17 cellular contexts compared by ENCODE assay signal in genomic region chr4:185167205-185167604, GRCh38. TPM values are rescaled to one million over a fixed set of nuclear protein-coding genes. Genes with fewer than 3 reads are reported as not detected.
DNase-seq lines count a peak whose midpoint lies in the region; TF ChIP-seq lines count a peak whose summit lies in the region.
"Had no signal": no experiment of that assay in that cellular context is flagged by ENCODE, and none has a peak within 500 bp of the region (broad histone marks: within the 10 kb centered on the region; RNA-seq: fewer than 3 reads in every experiment).

No MANE protein-coding gene starts in this region.

- H3K9me3 ChIP-seq in adrenal gland (replicated peaks in 1 of 3), result no peaks in the 10 kb centered on the region
- H3K9me3 ChIP-seq: SJCRH30 had no signal

- CTCF ChIA-PET in RWPE1 (lab: Yijun Ruan, JAX) (interaction anchor here (0.5 to 0.7 kb wide), 3 partner anchors 15 to 362 kb away, joined by 3 read pairs; no protein-coding TSS in a partner anchor), Calu3 (lab: Charles Lee) (no interaction called here)

- TF ChIP-seq CTCF in adrenal gland (IDR thresholded peaks at IDR 0.05) (no peak), fibroblast of mammary gland (conservative IDR thresholded peaks at IDR 0.05; ENCODE audit: control insufficient read depth, insufficient read depth, low read depth, low read length) (no peak), RWPE1 (conservative IDR thresholded peaks at IDR 0.05; ENCODE audit: low read depth) (no peak), Calu3 (IDR thresholded peaks at IDR 0.05; ENCODE audit: unreplicated experiment) (no peak)

- H3K9me3 Mint-ChIP-seq in Calu3 (ENCODE audit: low read depth, unreplicated experiment), result no peaks in the 10 kb centered on the region
- H3K9me3 Mint-ChIP-seq: H9 had no signal

- BruUV-seq in Calu3 (replicated peaks; lab: Mats Ljungman, UMichigan), result no TSS peak

- H3K27me3 Mint-ChIP-seq in Calu3 (ENCODE audit: unreplicated experiment), result no peaks in the 10 kb centered on the region

- intact Hi-C loops in adrenal gland (cut with DNase I) (no loop called here), Calu3 (cut with micrococcal nuclease; ENCODE audit: unreplicated experiment) (no loop called here)

- H3K4me3 ChIP-seq in adrenal gland (no peak overlapping the region), fibroblast of mammary gland (ENCODE audit: control insufficient read depth, low read depth, low read length) (no peak overlapping the region)
- H3K4me3 ChIP-seq: SJCRH30 had no signal

- H3K4me1 Mint-ChIP-seq in Calu3 (ENCODE audit: low read depth, unreplicated experiment), result no peaks in the 10 kb centered on the region

- POLR2A ChIA-PET in RWPE1 (lab: Yijun Ruan, JAX; ENCODE audit: low non-redundant PET), result no interaction called here

- no peak for TF ChIP-seq POLR2A in adrenal gland (IDR thresholded peaks at IDR 0.05)

- H3K27ac ChIP-seq in adrenal gland, result no peak overlapping the region
- H3K27ac ChIP-seq in RWPE1, result no peak overlapping the region
- H3K27ac ChIP-seq: C4-2B, SJCRH30 had no signal

- H3K27me3 ChIP-seq in adrenal gland, result no peaks in the 10 kb centered on the region
- H3K27me3 ChIP-seq: SJCRH30 had no signal

- peak; percentile 15 for DNase-seq in LHCN-M2 (ENCODE audit: low read depth)
- DNase-seq in adrenal gland, result peak in 6 of 7 donors; percentile 30 to 74 (median 58)
- DNase-seq in fibroblast of mammary gland (ENCODE audit: low read depth), result peak; percentile 35
- DNase-seq in NCI-H82 (lab: John Stamatoyannopoulos, UW), result no peak
- DNase-seq in hippocampal formation (lab: John Stamatoyannopoulos, UW), result no peak
- no peak for DNase-seq in RWPE1 (ENCODE audit: low spot score)
- DNase-seq in Calu3, result no peak
- DNase-seq: AML-193, DND-41, H9, NCI-H1105 treated with DMSO at 0.1 percent for 48 hours, NCI-H1694, NCI-H510A, NCI-H748 treated with DMSO at 0.1 percent for 48 hours, PC-3, SJCRH30 had no signal

- H3K4me1 ChIP-seq in adrenal gland (replicated peaks in 1 of 2), result peaks cover 0 to 10% of the 10 kb centered on the region in 2 donors
- H3K4me1 ChIP-seq: SJCRH30 had no signal

- H3K36me3 Mint-ChIP-seq in Calu3 (ENCODE audit: insufficient read depth, unreplicated experiment), result peaks cover 5% of the 10 kb centered on the region

- H3K4me3 Mint-ChIP-seq in Calu3 (ENCODE audit: low read depth, unreplicated experiment), result no peak overlapping the region
- H3K4me3 Mint-ChIP-seq: H9 had no signal

- no peak overlapping the region for H3K27ac Mint-ChIP-seq in Calu3 (ENCODE audit: unreplicated experiment)

- H3K36me3 ChIP-seq in adrenal gland (replicated peaks in 1 of 2), result peaks cover 0 to 14% of the 10 kb centered on the region in 2 donors
- H3K36me3 ChIP-seq: SJCRH30 had no signal

- WGBS in adrenal gland, 4 donors, result 64 to 73% (median 70%) methylated on average over 8 of the region's 8 CpGs

RNA-seq across cellular contexts. Expression of gene SLC25A4, which starts 24.1 kb away (rescaled TPM):
- total RNA-seq in LHCN-M2 (2014; rRNA removed) (7.3 and 8.2 TPM in 2 replicates), adrenal gland (10 to 100 TPM; 19.9 to 42.1 (median 31.0) TPM), Calu3 (2022) (15.2 and 17.8 TPM in 2 replicates)
- polyA plus RNA-seq in LHCN-M2 (2012), result 12.5 TPM
- polyA plus RNA-seq in adrenal gland, result 10 to 100 TPM; 14.0 to 35.7 (median 20.5) TPM

RNA-seq across cellular contexts. Expression of gene CFAP97, which starts 36.6 kb away (rescaled TPM):
- total RNA-seq in LHCN-M2 (2014; rRNA removed), result 46.2 and 47.4 TPM in 2 replicates
- polyA plus RNA-seq in LHCN-M2 (2012), result 7.7 TPM
- total RNA-seq in adrenal gland, result 10 to 100 TPM; 13.6 to 32.8 (median 27.2) TPM
- 10 to 100 TPM in 1 of 3 donors, 1 to 10 TPM in 2; 3.9 to 33.3 (median 5.6) TPM for polyA plus RNA-seq in adrenal gland
- total RNA-seq in Calu3 (2022), result 36.9 and 38.4 TPM in 2 replicates

RNA-seq across cellular contexts. Expression of gene SNX25, which starts 42.2 kb away (rescaled TPM):
- total RNA-seq in LHCN-M2 (2014; rRNA removed), result 23.0 and 28.3 TPM in 2 replicates
- 6.9 TPM for polyA plus RNA-seq in LHCN-M2 (2012)
- total RNA-seq in adrenal gland, result 10 to 100 TPM in 7 of 8 donors, 1 to 10 TPM in 1; 9.9 to 29.3 (median 17.4) TPM
- 10 to 100 TPM in 1 of 3 donors, 1 to 10 TPM in 2; 4.7 to 11.0 (median 5.9) TPM for polyA plus RNA-seq in adrenal gland
- total RNA-seq in Calu3 (2022), result 15.9 and 16.1 TPM in 2 replicates

Comparison
In these comparisons a context has a peak if more than half of its experiments do, and no peak if none do; other contexts are left out.
1. DNase-seq: peak in LHCN-M2 (single experiment), adrenal gland (6 of 7) and fibroblast of mammary gland (single experiment); none in NCI-H82 (single experiment), hippocampal formation (0 of 2), RWPE1 (single experiment) and Calu3 (single experiment).